ENCODE assay signal across 1 cellular context in the genomic region with DNA sequence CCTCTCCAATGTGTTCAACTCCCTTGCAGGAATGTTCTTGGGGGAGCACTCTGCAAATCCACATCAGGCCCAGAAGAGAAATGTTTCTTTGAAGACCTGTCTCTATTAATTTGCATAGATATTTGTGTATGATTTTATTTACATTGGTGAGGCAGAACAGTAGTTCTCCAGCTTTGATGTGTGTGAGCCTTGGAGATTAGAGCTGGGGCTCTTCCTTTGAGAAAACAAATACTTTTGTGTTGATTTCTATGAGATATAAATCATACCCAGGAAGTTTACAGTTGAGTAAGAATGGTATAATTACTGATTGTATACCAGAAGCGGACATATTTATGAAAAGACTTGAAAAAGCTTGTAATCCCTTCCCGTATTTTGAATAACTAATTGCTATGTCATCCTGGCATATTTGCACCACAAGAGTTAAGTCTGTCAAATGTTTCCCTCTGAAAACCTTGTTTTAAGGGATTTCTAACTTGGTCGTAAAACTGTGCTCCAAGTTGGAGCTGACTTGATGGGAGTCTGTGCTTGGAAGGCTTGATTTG.
TF ChIP-seq lines count a peak whose summit lies in the region.

No MANE protein-coding gene starts in this region.

TF ChIP-seq in HEK293, 187 proteins besides CTCF, POLR2A, EP300 and RAD21 (continued from another document):
- TF ChIP-seq ZBTB10 (tag by site-specific recombination; IDR thresholded peaks at IDR 0.05), result no peak
- TF ChIP-seq ZNF324 (tag by site-specific recombination; IDR thresholded peaks at IDR 0.05), result no peak
- no peak for TF ChIP-seq ZNF555 (tag by site-specific recombination; conservative IDR thresholded peaks at IDR 0.05)
- 0 out of 2 replicates have a peak, but pooled peaks have one; percentile 27 for TF ChIP-seq PRDM6 (tag by site-specific recombination; IDR thresholded peaks at IDR 0.05)
- TF ChIP-seq KLF10 (tag by site-specific recombination; IDR thresholded peaks at IDR 0.05), result no peak
TF ChIP-seq in HEK293: peak in this region for 3.
